Comparison of ENCODE assay signal across 9 cellular contexts in the genomic region with DNA sequence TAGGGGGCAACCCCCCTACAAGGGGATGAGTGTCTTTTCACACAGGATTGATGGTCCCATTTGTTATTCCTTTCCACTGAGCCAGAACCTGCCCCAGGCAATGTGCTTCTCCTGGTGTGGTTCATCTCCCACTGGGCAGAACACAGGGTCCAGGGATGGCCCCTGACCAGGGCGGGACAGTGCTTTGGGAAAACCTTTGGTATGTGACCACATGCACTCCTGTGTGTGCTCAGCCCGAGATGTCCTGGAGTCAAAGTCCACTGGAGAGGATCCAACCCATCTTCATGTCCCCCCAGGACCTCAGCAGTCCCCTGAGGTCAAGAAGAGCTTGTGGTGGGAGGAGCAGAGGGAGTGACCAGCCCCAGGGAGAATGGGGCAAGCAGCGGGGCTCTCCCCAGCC. TPM values are rescaled to one million over a fixed set of nuclear protein-coding genes. Genes with fewer than 3 reads are reported as not detected.
"Had no signal": no experiment of that assay in that cellular context is flagged by ENCODE, and none has a peak within 500 bp of the region (broad histone marks: within the 10 kb centered on the region; RNA-seq: fewer than 3 reads in every experiment).

No MANE protein-coding gene starts in this region.

RNA-seq across cellular contexts. Expression of a gene that starts 5.9 kb away (rescaled TPM):
- total RNA-seq: HT1080, LHCN-M2, NCI-H460, PC-9, Peyer's patch, Right ventricle myocardium inferior, RPMI7951, SJCRH30 had no signal

RNA-seq across cellular contexts. Expression of a gene that starts 35.4 kb away (rescaled TPM):
- polyA plus RNA-seq: IgD-negative memory B cell had no signal

RNA-seq across cellular contexts. Expression of a gene that starts 44.9 kb away (rescaled TPM):
- polyA plus RNA-seq: IgD-negative memory B cell had no signal
